In the genomic region with DNA sequence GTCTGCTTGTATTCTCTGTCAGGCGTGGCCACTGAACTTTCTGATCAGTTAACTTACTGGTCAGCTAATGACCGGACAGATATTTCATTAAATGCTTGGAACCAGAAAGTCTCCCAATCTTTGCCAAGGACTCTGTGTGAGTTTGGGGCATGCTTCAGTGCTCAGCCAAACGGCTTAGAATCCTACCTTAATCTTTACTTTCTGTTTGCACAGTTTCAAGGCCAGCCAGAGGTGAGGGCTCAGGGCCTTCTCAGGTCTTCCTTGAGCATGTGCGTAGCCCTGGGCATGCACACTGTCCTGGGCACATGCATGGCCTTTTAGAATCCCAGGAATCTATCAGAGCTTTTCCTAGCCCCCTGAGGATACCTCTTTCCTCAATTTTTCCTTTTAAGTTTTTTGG, we compare ENCODE assay signal across 26 cellular contexts.
"Had no signal": no experiment of that assay in that cellular context is flagged by ENCODE, and none has a peak within 500 bp of the region (broad histone marks: within the 10 kb centered on the region; RNA-seq: fewer than 3 reads in every experiment).

No MANE protein-coding gene starts in this region.

- ATAC-seq: left colon; natural killer cell; right lobe of liver; stimulated activated memory B cell treated with anti-CD40 and anti-IgM and Interleukin-4, amounts not matched to agents 10 μg/mL and 1 μg/mL and 100 μg/mL, for 72 hours; stimulated activated naive CD8-positive, alpha-beta T cell treated with anti-CD3 and anti-CD28 coated beads, Interleukin-15, amount 100 ng/mL, for 72 hours had no signal

- H3K27me3 ChIP-seq: neural progenitor cell, neutrophil, right atrium auricular region, right lobe of liver, testis, tibial artery, uterus had no signal

- H3K9me3 ChIP-seq: neutrophil, right lobe of liver, testis had no signal

- DNase-seq: hypothalamus; immature natural killer cell; kidney; left colon; left ventricle myocardium inferior; mesendoderm; naive B cell; natural killer cell; nephron progenitor cell; occipital lobe; right lobe of liver; stimulated activated CD4-positive, alpha-beta T cell treated with anti-CD3 and anti-CD28 coated beads, Interleukin-1b, Interleukin-23, amount 100 ng/mL, for 48 hours; stimulated activated CD4-positive, alpha-beta T cell treated with anti-CD3 and anti-CD28 coated beads, Interleukin-2, amount 100 ng/mL, for 48 hours; stimulated activated CD4-positive, alpha-beta T cell treated with anti-CD3 and anti-CD28 coated beads, Interleukin-4, amount 100 ng/mL, for 4 hours; stimulated activated CD8-positive, alpha-beta memory T cell treated with anti-CD3 and anti-CD28 coated beads, Interleukin-4, amount 100 ng/mL, for 48 hours; stimulated activated naive CD4-positive, alpha-beta T cell treated with Interleukin-2 at 50 U/mL for 16 hours; stimulated activated naive CD8-positive, alpha-beta T cell treated with anti-CD3 and anti-CD28 coated beads, Interleukin-15, amount 100 ng/mL, for 72 hours; testis; tibial artery; uterus had no signal

- H3K4me3 ChIP-seq: left ventricle myocardium inferior, lung, neural progenitor cell, right atrium auricular region, right lobe of liver, smooth muscle cell, testis, tibial artery, uterus had no signal

- H3K4me2 ChIP-seq: neural progenitor cell, smooth muscle cell had no signal

- H3K27ac ChIP-seq: left ventricle myocardium inferior, neural progenitor cell, neutrophil, right atrium auricular region, right lobe of liver, testis, tibial artery, uterus had no signal

- H3K4me1 ChIP-seq: left ventricle myocardium inferior, neural progenitor cell, right atrium auricular region, right lobe of liver, testis, tibial artery, uterus had no signal

- H3K36me3 ChIP-seq: left ventricle myocardium inferior, neural progenitor cell, neutrophil, right atrium auricular region, right lobe of liver, tibial artery, uterus had no signal

- H3K9ac ChIP-seq: neural progenitor cell had no signal

- H2AFZ ChIP-seq: neural progenitor cell had no signal
